Comparison of ENCODE assay signal across 1 cellular context in the genomic region with DNA sequence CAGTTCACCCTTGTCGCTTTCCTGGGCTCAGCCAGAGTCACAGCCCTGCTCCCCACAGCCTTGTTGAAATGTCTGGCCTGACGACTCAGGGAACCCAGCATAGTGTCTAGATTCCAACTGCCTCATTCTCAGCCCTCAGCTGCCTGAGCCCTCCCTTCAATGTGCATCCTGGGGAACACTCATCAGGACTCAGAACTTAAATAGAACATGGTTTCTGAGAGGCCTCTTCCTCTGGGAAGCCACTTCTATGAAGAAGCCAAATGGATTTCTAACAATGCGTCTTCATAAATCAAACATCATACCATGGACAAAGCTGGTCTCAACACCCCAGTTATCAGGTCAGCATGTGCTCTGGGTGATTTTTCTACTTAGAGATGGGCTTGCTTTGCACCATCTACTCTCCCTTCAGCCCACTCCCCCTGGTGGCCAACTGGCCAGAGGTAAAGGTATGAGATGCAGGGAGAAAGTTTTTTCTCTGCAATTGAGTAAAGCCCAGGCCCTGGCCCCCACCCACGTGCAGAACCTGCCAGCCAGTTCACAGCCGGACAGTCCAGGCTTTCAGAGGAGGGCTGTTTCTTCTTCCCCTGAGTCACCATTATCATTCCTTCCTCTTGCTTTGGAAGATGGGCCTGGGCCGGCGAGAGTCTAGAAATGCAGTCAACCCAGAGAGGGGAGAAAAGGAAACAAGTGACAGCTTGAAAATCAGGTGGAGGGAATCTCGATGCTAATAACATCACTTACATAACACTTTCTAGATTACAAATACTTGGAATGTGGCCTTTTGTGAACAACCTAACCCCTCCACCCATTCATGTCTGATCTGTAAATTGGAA.
TF ChIP-seq lines count a peak whose summit lies in the region.

No MANE protein-coding gene starts in this region.

TF ChIP-seq in GM12878, 131 proteins besides CTCF, POLR2A, EP300 and RAD21 (continued from another document):
- peak; percentile 54; the same call in 1 of the 2 replicates for TF ChIP-seq ZNF592 (IDR thresholded peaks at IDR 0.05)
- 0 out of 2 replicates have a peak, but pooled peaks have one; percentile 13 for TF ChIP-seq RUNX3 (IDR thresholded peaks at IDR 0.05; ENCODE audit: low read length)
- TF ChIP-seq ZNF622 (IDR thresholded peaks at IDR 0.05) = no peak
- no peak for TF ChIP-seq CEBPB (IDR thresholded peaks at IDR 0.05; ENCODE audit: borderline replicate concordance in 1 of 2, low read depth in 2 of 2, low read length in 2 of 2)
- TF ChIP-seq SP1 (IDR thresholded peaks at IDR 0.05; ENCODE audit: low read depth, low read length) = no peak
- TF ChIP-seq KAT2A (conservative IDR thresholded peaks at IDR 0.05; ENCODE audit: control insufficient read depth, low read depth, low read length) = no peak
- TF ChIP-seq POU2F2 (IDR thresholded peaks at IDR 0.05; ENCODE audit: borderline replicate concordance, low read depth, low read length) = 0 out of 3 replicates have a peak, but pooled peaks have one; percentile 12
- no peak for TF ChIP-seq NR2F1 (conservative IDR thresholded peaks at IDR 0.05)
- no peak for TF ChIP-seq ZNF207 (IDR thresholded peaks at IDR 0.05; ENCODE audit: borderline replicate concordance)
- TF ChIP-seq EGR1 (IDR thresholded peaks at IDR 0.05; ENCODE audit: borderline replicate concordance in 1 of 2, low read depth in 2 of 2, low read length in 2 of 2) = no peak
- TF ChIP-seq RAD51 (IDR thresholded peaks at IDR 0.05) = no peak
- TF ChIP-seq MLLT1 (IDR thresholded peaks at IDR 0.05) = no peak
- peak; percentile 1 for TF ChIP-seq MEF2B (IDR thresholded peaks at IDR 0.05; ENCODE audit: partially characterized antibody, poor library complexity, severe bottlenecking)
